Comparison of ENCODE assay signal across 8 cellular contexts in the genomic region with DNA sequence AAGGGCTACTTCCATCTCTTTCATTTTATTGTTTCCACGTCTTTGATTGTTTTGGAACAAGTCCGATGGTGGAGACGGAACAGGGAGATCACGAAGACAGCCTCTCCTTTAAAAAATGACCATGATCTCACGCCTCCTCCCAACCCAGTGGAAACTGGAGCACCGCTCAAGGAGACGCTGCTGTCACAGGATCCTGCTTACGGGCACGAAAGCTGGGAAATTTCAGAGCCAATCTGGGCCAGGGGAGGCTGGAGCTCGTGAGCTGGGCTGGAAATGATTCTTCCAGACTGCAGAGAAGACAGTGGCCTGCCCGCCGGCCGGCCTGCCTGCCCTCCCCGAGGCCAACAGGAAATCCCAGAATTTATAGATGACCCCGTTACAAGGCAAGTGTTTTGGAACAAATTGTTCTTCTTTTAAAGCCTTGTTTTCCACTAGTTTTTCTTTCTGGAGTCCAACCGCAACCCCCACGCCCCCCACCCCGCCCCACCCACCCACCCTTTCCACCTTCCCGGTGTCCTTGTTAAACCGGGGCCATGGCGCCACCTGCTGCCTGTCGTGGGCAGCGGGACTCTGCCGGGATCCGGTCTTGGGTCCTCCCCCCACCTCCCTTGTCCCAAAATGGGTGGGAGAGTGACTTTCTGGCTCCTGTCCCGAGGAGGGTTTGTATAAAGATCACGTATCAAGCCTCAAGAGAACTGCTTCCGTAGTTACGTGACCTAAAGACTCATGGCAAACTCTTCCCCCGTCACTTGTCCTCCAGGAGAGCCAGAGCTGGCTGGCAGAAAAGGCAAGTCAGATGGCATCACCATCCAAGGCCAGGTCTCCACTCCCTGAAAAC. TPM values are rescaled to one million over a fixed set of nuclear protein-coding genes. Genes with fewer than 3 reads are reported as not detected.
DNase-seq lines count a peak whose midpoint lies in the region; ATAC-seq and TF ChIP-seq lines count a peak whose summit lies in the region.

No MANE protein-coding gene starts in this region.

- H3K36me3 Mint-ChIP-seq in activated CD4-positive, alpha-beta memory T cell treated with anti-CD3 and anti-CD28 coated beads for 36 hours = no peaks in the 10 kb centered on the region

- H3K4me1 Mint-ChIP-seq in activated CD4-positive, alpha-beta memory T cell treated with anti-CD3 and anti-CD28 coated beads for 36 hours (ENCODE audit: low read depth) = peaks cover 16% of the 10 kb centered on the region

- H3K4me3 Mint-ChIP-seq in activated CD4-positive, alpha-beta memory T cell treated with anti-CD3 and anti-CD28 coated beads for 36 hours = no peak overlapping the region

- peak; percentile 90 to 93 for ATAC-seq in lower lobe of right lung

- no peaks in the 10 kb centered on the region for H3K27me3 ChIP-seq in duodenal mucosa (ENCODE audit: control insufficient read depth in 1 of 2, insufficient read depth in 2 of 2, low read length in 2 of 2)
- no peaks in the 10 kb centered on the region for H3K27me3 ChIP-seq in lower lobe of right lung (ENCODE audit: low read depth)

- no peak overlapping the region for H3K27ac Mint-ChIP-seq in activated CD4-positive, alpha-beta memory T cell treated with anti-CD3 and anti-CD28 coated beads for 36 hours

- H3K9me3 ChIP-seq in duodenal mucosa (ENCODE audit: control insufficient read depth in 1 of 2, low read length in 2 of 2) (no peaks in the 10 kb centered on the region), lower lobe of right lung (no peaks in the 10 kb centered on the region)

- CTCF ChIA-PET in activated CD4-positive, alpha-beta memory T cell treated with anti-CD3 and anti-CD28 coated beads for 36 hours (lab: Charles Lee) = interaction anchor here (0.6 to 2.8 kb wide), 15 partner anchors 11 to 602 kb away, joined by 3 to 18 read pairs (median 3); a partner anchor contains a TSS

- intact Hi-C loops in activated CD4-positive, alpha-beta memory T cell treated with anti-CD3 and anti-CD28 coated beads for 36 hours (cut with micrococcal nuclease) = loop anchor here (2.0 to 10.0 kb wide), 5 partner anchors 65 to 601 kb away; a partner anchor contains a TSS
- intact Hi-C loops in lower lobe of right lung (cut with DNase I) = loop anchor here (10.0 kb wide), 1 partner anchor 55 kb away; no protein-coding TSS in a partner anchor

- H3K4me3 ChIP-seq in duodenal mucosa (ENCODE audit: low read depth in 1 of 2, low read length in 2 of 2) (peak overlapping the region; percentile 44 to 62), lower lobe of right lung (peak overlapping the region; percentile 43)

- H3K4me1 ChIP-seq in duodenal mucosa (ENCODE audit: control insufficient read depth in 1 of 2, insufficient read depth in 2 of 2, low read length in 2 of 2) (peaks cover 13% of the 10 kb centered on the region in 2 donors), lower lobe of right lung (peaks cover 26% of the 10 kb centered on the region)

- H3K9me3 Mint-ChIP-seq in activated CD4-positive, alpha-beta memory T cell treated with anti-CD3 and anti-CD28 coated beads for 36 hours = no peaks in the 10 kb centered on the region

- TF ChIP-seq CTCF in lower lobe of right lung (IDR thresholded peaks at IDR 0.05) = peak; percentile 64

- POLR2A ChIA-PET in activated CD4-positive, alpha-beta memory T cell treated with anti-CD3 and anti-CD28 coated beads for 36 hours (lab: Charles Lee) = no interaction called here

- H3K27ac ChIP-seq in duodenal mucosa (ENCODE audit: low read depth, low read length) (no peak overlapping the region), lower lobe of right lung (peak overlapping the region; percentile 81)

- DNase-seq in EH (ENCODE audit: low read depth) = peak; percentile 84
- peak; percentile 75 for DNase-seq in KBM-7
- DNase-seq in activated CD4-positive, alpha-beta memory T cell treated with anti-CD3 and anti-CD28 coated beads for 36 hours = peak; percentile 74
- peak; percentile 86 for DNase-seq in lower lobe of right lung
- DNase-seq in stimulated activated CD4-positive, alpha-beta T cell treated with anti-CD3 and anti-CD28 coated beads, Interleukin-4, amount 100 ng/mL, for 4 hours = peak; percentile 48 to 62
- DNase-seq in NCI-H1048 (lab: John Stamatoyannopoulos, UW) = no peak
- no peak for DNase-seq in NCI-H226

- H3K36me3 ChIP-seq in duodenal mucosa (ENCODE audit: control insufficient read depth in 1 of 2, insufficient read depth in 2 of 2, low read length in 2 of 2) = no peaks in the 10 kb centered on the region
- H3K36me3 ChIP-seq in lower lobe of right lung = no peaks in the 10 kb centered on the region

- peak overlapping the region in 1 of 2 donors; percentile 45 for H3K9ac ChIP-seq in duodenal mucosa (ENCODE audit: low read depth in 1 of 2, low read length in 2 of 2)

- in situ Hi-C loops in KBM-7 (cut with MboI; ENCODE audit: low pct_unique_long_range_greater_than_20kb, low sequenced_read_pairs) = no loop called here

- H3K27me3 Mint-ChIP-seq in activated CD4-positive, alpha-beta memory T cell treated with anti-CD3 and anti-CD28 coated beads for 36 hours = no peaks in the 10 kb centered on the region

RNA-seq across cellular contexts. Expression of a gene that starts 40.3 kb away (rescaled TPM):
- 1 to 10 TPM in 1 of 2 experiments, under 1 TPM in 1; 0.78 to 1.2 TPM for total RNA-seq in activated CD4-positive, alpha-beta memory T cell treated with anti-CD3 and anti-CD28 coated beads for 36 hours
- 1.9 TPM for total RNA-seq in lower lobe of right lung

Comparison
In these comparisons a context has a peak if more than half of its experiments do, and no peak if none do; other contexts are left out.
1. DNase-seq: peak in EH (single experiment), KBM-7 (single experiment), activated CD4-positive, alpha-beta memory T cell treated with anti-CD3 and anti-CD28 coated beads for 36 hours (single experiment), lower lobe of right lung (single experiment) and stimulated activated CD4-positive, alpha-beta T cell treated with anti-CD3 and anti-CD28 coated beads, Interleukin-4, amount 100 ng/mL, for 4 hours (2 of 2); none in NCI-H1048 (single experiment) and NCI-H226 (single experiment).